ENCODE assay signal across 16 cellular contexts in genomic region chr1:184664661-184665060, GRCh38.
DNase-seq lines count a peak whose midpoint lies in the region; ATAC-seq and TF ChIP-seq lines count a peak whose summit lies in the region.
"Had no signal": no experiment of that assay in that cellular context is flagged by ENCODE, and none has a peak within 500 bp of the region (broad histone marks: within the 10 kb centered on the region; RNA-seq: fewer than 3 reads in every experiment).

No MANE protein-coding gene starts in this region.

- H3K27me3 ChIP-seq in H9 (ENCODE audit: insufficient read depth, low read length) (no peaks in the 10 kb centered on the region), right cardiac atrium (ENCODE audit: control insufficient read depth, insufficient read depth) (no peaks in the 10 kb centered on the region), gastrocnemius medialis (no peaks in the 10 kb centered on the region)
- H3K27me3 ChIP-seq: adrenal gland had no signal

- in situ Hi-C loops in astrocyte of the cerebellum (cut with HindIII; ENCODE audit: low sequenced_read_pairs): no loop called here
- in situ Hi-C loops in gastrocnemius medialis (cut with MboI; ENCODE audit: low sequenced_read_pairs in 4 of 4): loop anchor here (5.0 to 25.0 kb wide), 10 partner anchors 90 to 422 kb away; partner anchors contain the start of gene C1orf21 (in 3 of the 4)

- H2BK12ac ChIP-seq in H9 (ENCODE audit: insufficient read length, low read depth, low read length): no peak overlapping the region

- H2BK15ac ChIP-seq in H9 (ENCODE audit: low read depth, low read length): no peak overlapping the region

- H3K4me1 ChIP-seq in H9 (ENCODE audit: insufficient read depth, low read length) (peaks cover 5% of the 10 kb centered on the region; the same call in 1 of the 2 replicates), right cardiac atrium (ENCODE audit: control insufficient read depth, insufficient read depth, low read length) (no peaks in the 10 kb centered on the region), gastrocnemius medialis (peaks cover 20 to 27% of the 10 kb centered on the region in 2 donors)

- no peak overlapping the region for H2BK120ac ChIP-seq in H9 (ENCODE audit: low read depth, low read length, poor library complexity, severe bottlenecking)

- H3K56ac ChIP-seq in H9 (ENCODE audit: insufficient read length, low read depth, low read length): no peak overlapping the region

- H3K4me1 Mint-ChIP-seq in H9 (peaks cover 59 to 62% of the 10 kb centered on the region in 2 experiments), mesothelial cell of epicardium (peaks cover 44% of the 10 kb centered on the region)

- no peak overlapping the region for H3K27ac Mint-ChIP-seq in H9
- no peak overlapping the region for H3K27ac Mint-ChIP-seq in mesothelial cell of epicardium

- H3K23ac ChIP-seq in H9 (ENCODE audit: insufficient read length, low read depth, low read length): no peak overlapping the region

- H3K18ac ChIP-seq in H9 (ENCODE audit: insufficient read length, low read depth, low read length): no peak overlapping the region

- peak; percentile 19 to 44 for ATAC-seq in right cardiac atrium
- ATAC-seq in gastrocnemius medialis: peak; percentile 26 to 33
- ATAC-seq: activated CD4-positive, CD25-positive, alpha-beta regulatory T cell treated with anti-CD3 and anti-CD28 coated beads, Interleukin-2, amount 50 U/mL, for 24 hours had no signal

- H3K14ac ChIP-seq in H9 (ENCODE audit: insufficient read depth, low read length): no peak overlapping the region; the same call in 1 of the 2 replicates

- H4K5ac ChIP-seq in H9 (ENCODE audit: insufficient read length, low read depth, low read length): no peak overlapping the region

- H4K20me1 ChIP-seq in H9 (ENCODE audit: control insufficient read depth, insufficient read depth, insufficient read length): no peaks in the 10 kb centered on the region

- TF ChIP-seq POLR2A in gastrocnemius medialis (IDR thresholded peaks at IDR 0.05): no peak

- H3K9ac ChIP-seq in H9 (ENCODE audit: extremely low read depth, insufficient read length, low read length): no peak overlapping the region
- H3K9ac ChIP-seq: KMS-11 had no signal

- DNase-seq in H9 (peak; percentile 47), astrocyte of the cerebellum (ENCODE audit: low read depth) (no peak), right cardiac atrium (no peak), gastrocnemius medialis (peak in 1 of 2 donors; percentile 32), CD1c-positive myeloid dendritic cell (ENCODE audit: extremely low spot score) (no peak), HUDEP-2 (lab: John Stamatoyannopoulos, UW; ENCODE audit: unreplicated experiment in 76 of 76) (no peak), DMS79 (lab: John Stamatoyannopoulos, UW) (no peak), mesothelial cell of epicardium (ENCODE audit: low spot score in 2 of 2, unreplicated experiment in 2 of 2) (no peak)
- DNase-seq: DND-41, NCI-H2081 had no signal

- no peaks in the 10 kb centered on the region for H3K79me1 ChIP-seq in H9 (ENCODE audit: insufficient read depth, low read depth, low read length, poor library complexity, severe bottlenecking)

- no peaks in the 10 kb centered on the region for H3K9me3 Mint-ChIP-seq in H9
- no peaks in the 10 kb centered on the region for H3K9me3 Mint-ChIP-seq in mesothelial cell of epicardium

- no peak for TF ChIP-seq CTCF in H9 (conservative IDR thresholded peaks at IDR 0.05)
- TF ChIP-seq CTCF in astrocyte of the cerebellum (IDR thresholded peaks at IDR 0.05; ENCODE audit: low read depth, low read length, missing control alignments): no peak
- TF ChIP-seq CTCF in gastrocnemius medialis (IDR thresholded peaks at IDR 0.05 in 4 of 5, conservative IDR thresholded peaks at IDR 0.05 in 1 of 5): no peak
- TF ChIP-seq CTCF in mesothelial cell of epicardium (IDR thresholded peaks at IDR 0.05; ENCODE audit: unreplicated experiment): no peak

- H3K36me3 ChIP-seq in gastrocnemius medialis: no peaks in the 10 kb centered on the region
- H3K36me3 ChIP-seq: adrenal gland, stomach had no signal

- no peak overlapping the region for H3K4ac ChIP-seq in H9 (ENCODE audit: low read depth, low read length)

- no peak overlapping the region for H4K91ac ChIP-seq in H9 (ENCODE audit: insufficient read length, low read depth, low read length)

- H4K8ac ChIP-seq in H9 (replicated peaks; ENCODE audit: insufficient read length, low read depth, low read length): no peak overlapping the region

- no peak overlapping the region for H2BK5ac ChIP-seq in H9 (ENCODE audit: insufficient read length, low read length)

- no peaks in the 10 kb centered on the region for H3K79me2 ChIP-seq in H9 (ENCODE audit: insufficient read depth, low read length)

- no peak overlapping the region for H3K27ac ChIP-seq in H9 (ENCODE audit: insufficient read length, low read depth, low read length)
- H3K27ac ChIP-seq in right cardiac atrium (ENCODE audit: low read length): no peak overlapping the region
- H3K27ac ChIP-seq in gastrocnemius medialis: peak overlapping the region; percentile 65 to 85 (median 81)
- H3K27ac ChIP-seq: KMS-11, SK-N-MC had no signal

- WGBS in H9 (ENCODE audit: extremely low coverage, insufficient read length, low lambda C conversion rate): no CpG with 5 or more reads among the region's 15 CpGs
- WGBS in right cardiac atrium: 73% methylated on average over 15 of the region's 15 CpGs

- no peak overlapping the region for H3K4me2 ChIP-seq in H9 (ENCODE audit: insufficient read depth, insufficient read length, low read length)
- H3K4me2 ChIP-seq: KMS-11 had no signal

- intact Hi-C loops in right cardiac atrium (cut with DNase I) (loop anchor here in 3 of 4 donors (5.0 to 10.0 kb wide), 6 partner anchors 90 to 590 kb away; partner anchors contain the start of gene C1orf21 (in 2 of the 3)), gastrocnemius medialis (cut with DNase I; ENCODE audit: low total_unique reads) (loop anchor here (1.0 to 5.0 kb wide), 5 partner anchors 40 to 422 kb away; no protein-coding TSS in a partner anchor)

- no peak overlapping the region for H2AK5ac ChIP-seq in H9 (ENCODE audit: insufficient read length, low read length)

- peak overlapping the region; percentile 41 for H3K4me3 ChIP-seq in astrocyte of the cerebellum (ENCODE audit: low read depth, low read length)
- H3K4me3 ChIP-seq in right cardiac atrium (ENCODE audit: low read length): no peak overlapping the region
- H3K4me3 ChIP-seq in gastrocnemius medialis: peak overlapping the region; percentile 42 to 59 (median 54)
- H3K4me3 ChIP-seq: mucosa of descending colon, SK-N-MC had no signal

- no peaks in the 10 kb centered on the region; a peak in 1 of 7 replicates for H3K36me3 Mint-ChIP-seq in H9 (ENCODE audit: insufficient read depth in 1 of 3, low read depth in 3 of 3)
- no peaks in the 10 kb centered on the region for H3K36me3 Mint-ChIP-seq in mesothelial cell of epicardium

- no peak overlapping the region for H3T11ph ChIP-seq in H9 (ENCODE audit: low read length)

- H2BK20ac ChIP-seq in H9 (ENCODE audit: low read depth, low read length, poor library complexity, severe bottlenecking): no peak overlapping the region

- no peaks in the 10 kb centered on the region for H3K9me3 ChIP-seq in H9 (ENCODE audit: control insufficient read depth, low read depth, low read length)
- H3K9me3 ChIP-seq in right cardiac atrium (ENCODE audit: control insufficient read depth, low read length): no peaks in the 10 kb centered on the region
- H3K9me3 ChIP-seq in gastrocnemius medialis: no peaks in the 10 kb centered on the region
- H3K9me3 ChIP-seq: adrenal gland, mucosa of descending colon, stomach had no signal

- H3K4me3 Mint-ChIP-seq in H9: peak overlapping the region in 1 of 2 experiments; percentile 22; a peak in 1 of 5 replicates
- H3K4me3 Mint-ChIP-seq in mesothelial cell of epicardium: no peak overlapping the region

- H3K23me2 ChIP-seq in H9 (ENCODE audit: insufficient read length, low read depth, low read length, poor library complexity, severe bottlenecking): peaks cover 4% of the 10 kb centered on the region

- no peak overlapping the region for H2AFZ ChIP-seq in H9 (ENCODE audit: low read length)

- H3K27me3 Mint-ChIP-seq in H9 (ENCODE audit: low read depth) (peaks cover 11% of the 10 kb centered on the region; the same call in 1 of the 2 replicates), mesothelial cell of epicardium (ENCODE audit: low read depth) (peaks cover 18% of the 10 kb centered on the region)

Comparison
In these comparisons a context has a peak if more than half of its experiments do, and no peak if none do; other contexts are left out.
1. H3K27ac ChIP-seq: peak in gastrocnemius medialis (4 of 4); none in H9 (single experiment) and right cardiac atrium (single experiment).